In the genomic region with DNA sequence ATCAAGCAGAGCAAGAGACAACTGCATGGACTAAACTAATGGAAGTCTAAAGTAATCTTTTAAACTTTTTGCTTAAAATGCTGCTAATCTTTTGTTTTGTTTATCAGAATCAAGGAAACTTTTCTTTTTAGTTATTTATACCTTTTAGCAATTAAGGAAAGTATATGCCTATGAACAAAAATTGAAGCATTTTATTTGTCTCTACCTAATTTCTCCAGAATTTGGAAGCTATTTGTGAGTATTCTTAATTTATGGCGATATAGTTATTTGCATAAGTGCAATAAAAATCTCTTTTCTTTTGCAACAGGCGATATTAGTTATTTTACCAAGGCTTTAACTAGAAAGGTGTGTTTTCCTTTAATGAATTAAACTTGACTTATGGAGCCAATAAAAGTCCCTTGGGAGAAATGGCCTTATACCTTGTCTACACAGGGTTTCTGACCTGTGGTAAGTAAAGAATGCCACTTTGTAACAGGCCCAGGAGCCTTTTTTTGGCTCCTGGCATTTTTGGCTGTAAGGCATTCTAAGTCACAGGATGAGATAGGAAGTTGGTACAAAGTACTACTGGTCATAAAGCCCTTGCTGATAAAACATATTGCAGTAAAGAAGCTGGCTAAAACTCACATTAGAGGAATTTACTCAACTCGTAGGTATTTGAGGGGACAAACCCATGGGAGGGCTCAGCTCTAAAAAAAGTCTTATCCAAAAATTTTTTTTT, we compare ENCODE assay signal across 24 cellular contexts. TPM values are rescaled to one million over a fixed set of nuclear protein-coding genes. Genes with fewer than 3 reads are reported as not detected.
A peak's percentile ranks its signal among the peaks of the same experiment; 100 is the strongest.
DNase-seq lines count a peak whose midpoint lies in the region; ATAC-seq, FAIRE-seq and TF ChIP-seq lines count a peak whose summit lies in the region.
"Had no signal": no experiment of that assay in that cellular context is flagged by ENCODE, and none has a peak within 500 bp of the region (broad histone marks: within the 10 kb centered on the region; RNA-seq: fewer than 3 reads in every experiment).

No MANE protein-coding gene starts in this region.

- H3K9me3 ChIP-seq in liver (ENCODE audit: control insufficient read depth in 4 of 4, low read length in 3 of 4) (no peaks in the 10 kb centered on the region), HepG2 (ENCODE audit: low read length) (peaks cover 8% of the 10 kb centered on the region; the same call in 1 of the 2 replicates), small intestine (ENCODE audit: control insufficient read depth, low read depth) (no peaks in the 10 kb centered on the region), MG63 (no peaks in the 10 kb centered on the region)
- H3K9me3 ChIP-seq: A549 had no signal

- H3K36me3 ChIP-seq in liver (ENCODE audit: control insufficient read depth in 4 of 4, insufficient read depth in 3 of 4, low read depth in 1 of 4, low read length in 3 of 4) (no peaks in the 10 kb centered on the region), HepG2 (replicated peaks in 1 of 2; ENCODE audit: control insufficient read depth in 1 of 2, insufficient read depth in 2 of 2, low read length in 2 of 2) (no peaks in the 10 kb centered on the region), small intestine (ENCODE audit: control insufficient read depth in 2 of 2, insufficient read depth in 2 of 2, low read length in 2 of 2) (no peaks in the 10 kb centered on the region), MG63 (no peaks in the 10 kb centered on the region)
- H3K36me3 ChIP-seq: BLaER1 had no signal

- 70% methylated on average over 3 of the region's 3 CpGs for WGBS in liver
- 49% methylated on average over 3 of the region's 3 CpGs for WGBS in HepG2 (ENCODE audit: low lambda C conversion rate)
- WGBS in small intestine, 3 donors: 52 to 71% (median 66%) methylated on average over 3 of the region's 3 CpGs

- no peak for TF ChIP-seq CTCF in liver (IDR thresholded peaks at IDR 0.05; ENCODE audit: low read depth, low read length, missing input control)
- no peak for TF ChIP-seq CTCF in HepG2 (CRISPR knock-in tag; IDR thresholded peaks at IDR 0.05)

- no peak for TF ChIP-seq POLR2A in HepG2 (IDR thresholded peaks at IDR 0.05; ENCODE audit: insufficient read depth in 1 of 2, low read depth in 2 of 2, low read length in 2 of 2)

- H3K4me2 ChIP-seq in HepG2 (ENCODE audit: low read depth, low read length): no peak overlapping the region
- H3K4me2 ChIP-seq: A549, BLaER1 had no signal

- H3K4me3 ChIP-seq in liver (ENCODE audit: low read depth in 1 of 3, low read length in 3 of 3) (no peak overlapping the region), HepG2 (replicated peaks in 1 of 3; ENCODE audit: insufficient read depth in 1 of 3, low read depth in 2 of 3, low read length in 3 of 3) (no peak overlapping the region), small intestine (ENCODE audit: low read depth in 1 of 2, low read length in 2 of 2) (no peak overlapping the region), MG63 (no peak overlapping the region)
- H3K4me3 ChIP-seq: A549, BLaER1 had no signal

- H3K27me3 ChIP-seq in liver (ENCODE audit: control insufficient read depth in 4 of 4, insufficient read depth in 4 of 4, low read length in 3 of 4) (no peaks in the 10 kb centered on the region), HepG2 (ENCODE audit: control insufficient read depth in 1 of 2, insufficient read depth in 2 of 2, low read length in 2 of 2) (no peaks in the 10 kb centered on the region; a peak in 1 of 5 replicates), small intestine (ENCODE audit: control insufficient read depth in 2 of 2, insufficient read depth in 2 of 2, low read length in 2 of 2) (no peaks in the 10 kb centered on the region), MG63 (peaks cover under 1% of the 10 kb centered on the region)
- H3K27me3 ChIP-seq: BLaER1 had no signal

- peak; percentile 27 for DNase-seq in DMS53 (lab: John Stamatoyannopoulos, UW)
- DNase-seq in DMS53 treated with DMSO at 0.1 percent for 48 hours (lab: John Stamatoyannopoulos, UW; ENCODE audit: unreplicated experiment): no peak
- DNase-seq in HepG2 (ENCODE audit: low spot score): no peak
- peak; percentile 29 for DNase-seq in OCI-M1 (lab: John Stamatoyannopoulos, UW)
- peak; percentile 53 for DNase-seq in small intestine
- no peak for DNase-seq in MG63
- DNase-seq in stimulated activated CD4-positive, alpha-beta T cell treated with anti-CD3 and anti-CD28 coated beads, Interleukin-4, amount 100 ng/mL, for 1 hour: no peak
- DNase-seq: AML-193; CD4-positive, alpha-beta memory T cell; DMS153; DND-41; EL; GOT3; H7 had no signal

- no peak overlapping the region for H3K27ac ChIP-seq in liver (ENCODE audit: low read depth in 1 of 2, low read length in 2 of 2)
- no peak overlapping the region for H3K27ac ChIP-seq in HepG2 (ENCODE audit: extremely low read length, insufficient read depth, low read length)
- no peak overlapping the region for H3K27ac ChIP-seq in small intestine (ENCODE audit: low read depth in 1 of 2, low read length in 1 of 2)
- H3K27ac ChIP-seq: 22Rv1, A549, BLaER1 had no signal

- FAIRE-seq in HepG2 (lab: Jason Lieb, UNC) (no peak), small intestine (lab: Jason Lieb, UNC) (no peak)
- FAIRE-seq: A549, G401.6, GM12892, HTR-8/SVneo had no signal

- no peaks in the 10 kb centered on the region for H4K20me1 ChIP-seq in HepG2 (ENCODE audit: insufficient read depth, low read length)
- H4K20me1 ChIP-seq: BLaER1 had no signal

- H3K9ac ChIP-seq in liver (ENCODE audit: low read depth in 1 of 2, low read length in 2 of 2): no peak overlapping the region
- H3K9ac ChIP-seq in HepG2 (ENCODE audit: insufficient read depth, low read depth, low read length): no peak overlapping the region
- H3K9ac ChIP-seq: BLaER1 had no signal

- no peaks in the 10 kb centered on the region for H3K79me2 ChIP-seq in HepG2 (ENCODE audit: insufficient read depth, low read length)

- POLR2A ChIA-PET in HepG2 (lab: Yijun Ruan, JAX): no interaction called here

- H3K4me1 ChIP-seq in liver (ENCODE audit: control insufficient read depth in 4 of 4, insufficient read depth in 4 of 4, low read length in 3 of 4) (peaks cover 0 to 5% (median 2%) of the 10 kb centered on the region in 4 donors), HepG2 (ENCODE audit: insufficient read depth, low read length) (no peaks in the 10 kb centered on the region), small intestine (ENCODE audit: control insufficient read depth in 2 of 2, insufficient read depth in 1 of 2, low read depth in 1 of 2, low read length in 1 of 2) (no peaks in the 10 kb centered on the region)
- H3K4me1 ChIP-seq: A549, BLaER1 had no signal

- in situ Hi-C loops in HepG2 (cut with HindIII; ENCODE audit: extremely low pct_ligation_motif_present, low pct_unique_long_range_greater_than_20kb): no loop called here

- CTCF ChIA-PET in HepG2 (lab: Yijun Ruan, JAX; ENCODE audit: low intra/inter-chr PET ratio, low total read pairs): no interaction called here

- no peak overlapping the region for H2AFZ ChIP-seq in HepG2 (ENCODE audit: low read length)

- no peak for TF ChIP-seq RAD21 in liver (IDR thresholded peaks at IDR 0.05)
- no peak for TF ChIP-seq RAD21 in HepG2 (CRISPR knock-in tag; IDR thresholded peaks at IDR 0.05)

- no TSS peak for BruUV-seq in HepG2 (replicated peaks; lab: Mats Ljungman, UMichigan)

- TF ChIP-seq EP300 in HepG2 (IDR thresholded peaks at IDR 0.05; ENCODE audit: low read depth in 2 of 2, low read length in 2 of 2) (no peak), HepG2 (CRISPR knock-in tag; IDR thresholded peaks at IDR 0.05; ENCODE audit: borderline replicate concordance) (no peak)

- intact Hi-C loops in HepG2 (cut with micrococcal nuclease; ENCODE audit: unreplicated experiment): no loop called here

- ATAC-seq in HepG2: no peak
- ATAC-seq: A549, HCT116 had no signal

RNA-seq across cellular contexts. Expression of a gene that starts 37.2 kb away (rescaled TPM):
- total RNA-seq in liver (10 to 100 TPM; 15.6 to 22.9 TPM), HepG2 (2016; rRNA removed; fragmentation: Illumina TruSeq; extraction: Trizol) (73.7 and 78.0 TPM in 2 replicates)
- polyA plus RNA-seq in liver (10 to 100 TPM; 23.0 to 63.6 TPM), HepG2 (2011; rRNA removed) (18.2 and 24.6 TPM in 2 replicates), small intestine (10 to 100 TPM; 26.7 to 39.2 (median 34.2) TPM)
- total RNA-seq in HepG2 (2016; cell fraction: cytosol; rRNA removed; fragmentation: Illumina TruSeq; extraction: Trizol; ENCODE audit: low read depth): 23.2 and 27.5 TPM in 2 replicates
- 70.9 and 77.3 TPM in 2 replicates for total RNA-seq in HepG2 (2016; cell fraction: insoluble cytoplasmic fraction; rRNA removed; fragmentation: Illumina TruSeq; extraction: Trizol)
- total RNA-seq in HepG2 (2016; cell fraction: membrane; rRNA removed; fragmentation: Illumina TruSeq; extraction: Trizol): 39.5 and 43.5 TPM in 2 replicates
- 44.6 and 52.8 TPM in 2 replicates for total RNA-seq in HepG2 (2016; cell fraction: nucleus; rRNA removed; fragmentation: Illumina TruSeq; extraction: Trizol)
- 19.6 and 31.0 TPM in 2 replicates for polyA plus RNA-seq in HepG2 (2011; cell fraction: cytosol; rRNA removed)
- polyA plus RNA-seq in HepG2 (2011; cell fraction: nucleus; rRNA removed): 7.1 and 9.9 TPM in 2 replicates
- polyA plus RNA-seq in HepG2 (2012): 18.4 and 26.2 TPM in 2 replicates
- polyA plus RNA-seq in HepG2 (2016; cell fraction: cytosol; fragmentation: Illumina TruSeq; extraction: Trizol; ENCODE audit: low read depth): 23.3 and 32.1 TPM in 2 replicates
- polyA plus RNA-seq in HepG2 (2016; cell fraction: insoluble cytoplasmic fraction; fragmentation: Illumina TruSeq; extraction: Trizol; ENCODE audit: low read depth): 85.0 and 85.6 TPM in 2 replicates
- polyA plus RNA-seq in HepG2 (2016; cell fraction: membrane; fragmentation: Illumina TruSeq; extraction: Trizol; ENCODE audit: low read depth): 39.5 and 42.3 TPM in 2 replicates
- polyA plus RNA-seq in HepG2 (2016; cell fraction: nucleus; fragmentation: Illumina TruSeq; extraction: Trizol; ENCODE audit: insufficient read depth, low read depth): 84.3 and 97.3 TPM in 2 replicates
- polyA minus RNA-seq in HepG2 (2011; rRNA and poly(A)+ RNA removed; ENCODE audit: low replicate concordance): 4.1 and 10.8 TPM in 2 replicates
- 4.7 and 5.7 TPM in 2 replicates for polyA minus RNA-seq in HepG2 (2011; cell fraction: cytosol; rRNA and poly(A)+ RNA removed)
- 3.7 and 4.6 TPM in 2 replicates for polyA minus RNA-seq in HepG2 (2011; cell fraction: nucleus; rRNA and poly(A)+ RNA removed)
- total RNA-seq in MG63 (2014; rRNA removed; shearing (Covaris generic); ENCODE audit: low replicate concordance): 279 and 387 TPM in 2 replicates

RNA-seq across cellular contexts. Expression of a gene that starts 55.2 kb away (rescaled TPM):
- total RNA-seq in liver: 1 to 10 TPM; 2.0 to 2.2 TPM
- polyA plus RNA-seq in liver: 100 to 1,000 TPM in 1 of 2 donors, 1 to 10 TPM in 1; 1.4 to 110 TPM
- 13.7 and 21.5 TPM in 2 replicates for total RNA-seq in HepG2 (2016; rRNA removed; fragmentation: Illumina TruSeq; extraction: Trizol)
- 3.0 and 3.4 TPM in 2 replicates for total RNA-seq in HepG2 (2016; cell fraction: cytosol; rRNA removed; fragmentation: Illumina TruSeq; extraction: Trizol; ENCODE audit: low read depth)
- total RNA-seq in HepG2 (2016; cell fraction: insoluble cytoplasmic fraction; rRNA removed; fragmentation: Illumina TruSeq; extraction: Trizol): 15.4 and 22.0 TPM in 2 replicates
- total RNA-seq in HepG2 (2016; cell fraction: membrane; rRNA removed; fragmentation: Illumina TruSeq; extraction: Trizol): 3.4 and 4.3 TPM in 2 replicates
- 6.0 TPM in 2 replicates for total RNA-seq in HepG2 (2016; cell fraction: nucleus; rRNA removed; fragmentation: Illumina TruSeq; extraction: Trizol)
- polyA plus RNA-seq in HepG2 (2011; rRNA removed): 0.75 and 1.1 TPM in 2 replicates
- 0.32 and 0.96 TPM in 2 replicates for polyA plus RNA-seq in HepG2 (2011; cell fraction: cytosol; rRNA removed)
- 0.16 and 0.26 TPM in 2 replicates for polyA plus RNA-seq in HepG2 (2011; cell fraction: nucleus; rRNA removed)
- 1.8 and 3.2 TPM in 2 replicates for polyA plus RNA-seq in HepG2 (2012)
- 3.8 and 4.2 TPM in 2 replicates for polyA plus RNA-seq in HepG2 (2016; cell fraction: cytosol; fragmentation: Illumina TruSeq; extraction: Trizol; ENCODE audit: low read depth)
- 27.0 and 28.3 TPM in 2 replicates for polyA plus RNA-seq in HepG2 (2016; cell fraction: insoluble cytoplasmic fraction; fragmentation: Illumina TruSeq; extraction: Trizol; ENCODE audit: low read depth)
- polyA plus RNA-seq in HepG2 (2016; cell fraction: membrane; fragmentation: Illumina TruSeq; extraction: Trizol; ENCODE audit: low read depth): 3.6 and 4.5 TPM in 2 replicates
- 7.2 and 8.9 TPM in 2 replicates for polyA plus RNA-seq in HepG2 (2016; cell fraction: nucleus; fragmentation: Illumina TruSeq; extraction: Trizol; ENCODE audit: insufficient read depth, low read depth)
- polyA minus RNA-seq in HepG2 (2011; rRNA and poly(A)+ RNA removed; ENCODE audit: low replicate concordance): not detected in 2 replicates
- 0.79 TPM in 1 of 2 replicates, not detected in the other for polyA minus RNA-seq in HepG2 (2011; cell fraction: cytosol; rRNA and poly(A)+ RNA removed)
- polyA minus RNA-seq in HepG2 (2011; cell fraction: nucleus; rRNA and poly(A)+ RNA removed): not detected in 2 replicates
- polyA plus RNA-seq in small intestine: 10 to 100 TPM; 21.5 to 88.6 (median 24.3) TPM
- 0.63 TPM in 1 of 2 replicates, not detected in the other for total RNA-seq in MG63 (2014; rRNA removed; shearing (Covaris generic); ENCODE audit: low replicate concordance)
- total RNA-seq: CD4-positive, alpha-beta memory T cell; H7 had no signal
- polyA plus RNA-seq: CD14-positive monocyte; CD4-positive, alpha-beta memory T cell; IgD-negative memory B cell had no signal

Comparison
In these comparisons a context has a peak if more than half of its experiments do, and no peak if none do; other contexts are left out.
1. DNase-seq: peak in DMS53 (single experiment), OCI-M1 (single experiment) and small intestine (single experiment); none in DMS53 treated with DMSO at 0.1 percent for 48 hours (single experiment), HepG2 (single experiment), MG63 (single experiment) and stimulated activated CD4-positive, alpha-beta T cell treated with anti-CD3 and anti-CD28 coated beads, Interleukin-4, amount 100 ng/mL, for 1 hour (single experiment).